30 cellular contexts compared by ENCODE assay signal in genomic region chr5:136115183-136115865, GRCh38.
"Had no signal": no experiment of that assay in that cellular context is flagged by ENCODE, and none has a peak within 500 bp of the region (broad histone marks: within the 10 kb centered on the region; RNA-seq: fewer than 3 reads in every experiment).

No MANE protein-coding gene starts in this region.

- H3K36me3 ChIP-seq: adrenal gland, esophagus muscularis mucosa, left ventricle myocardium inferior, pancreas, prostate gland, sigmoid colon, tibial nerve had no signal

- H3K36me3 Mint-ChIP-seq: activated CD4-positive, alpha-beta memory T cell treated with anti-CD3 and anti-CD28 coated beads for 36 hours; activated naive CD4-positive, alpha-beta T cell treated with anti-CD3 and anti-CD28 coated beads, Interleukin-2, amount 50 U/mL, for 24 hours; brain; mesothelial cell of epicardium; naive B cell; stimulated activated memory B cell treated with anti-CD40 and anti-IgM and Interleukin-4, amounts not matched to agents 10 μg/mL and 1 μg/mL and 100 μg/mL, for 72 hours had no signal

- H3K4me2 ChIP-seq: SK-N-SH had no signal

- H3K4me1 Mint-ChIP-seq: activated CD4-positive, alpha-beta T cell treated with anti-CD3 and anti-CD28 coated beads, Interleukin-2, amount 10 ng/mL, durations not matched to agents 24 days and 14 days; activated naive CD4-positive, alpha-beta T cell treated with anti-CD3 and anti-CD28 coated beads, Interleukin-2, amount 50 U/mL, for 24 hours; brain; naive B cell; neural crest cell; stimulated activated memory B cell treated with anti-CD40 and anti-IgM and Interleukin-4, amounts not matched to agents 10 μg/mL and 1 μg/mL and 100 μg/mL, for 72 hours had no signal

- H3K27ac Mint-ChIP-seq: activated CD4-positive, alpha-beta memory T cell treated with anti-CD3 and anti-CD28 coated beads for 36 hours; activated CD4-positive, alpha-beta T cell treated with anti-CD3 and anti-CD28 coated beads, Interleukin-2, amount 10 ng/mL, durations not matched to agents 24 days and 14 days; activated naive CD4-positive, alpha-beta T cell treated with anti-CD3 and anti-CD28 coated beads, Interleukin-2, amount 50 U/mL, for 24 hours; activated T-helper 1 cell treated with anti-CD3 and anti-CD28 coated beads, Interleukin-12 subunit alpha, Interleukin-12 subunit beta, Interleukin-2, Interleukin-4 antibody, amounts not matched to agents 30 ng/mL and 10 ng/mL and 1 ng/mL, durations not matched to agents 14 hours and 24 hours and 36 hours; brain; effector memory CD8-positive, alpha-beta T cell; mesothelial cell of epicardium; naive B cell; stimulated activated memory B cell treated with anti-CD40 and anti-IgM and Interleukin-4, amounts not matched to agents 10 μg/mL and 1 μg/mL and 100 μg/mL, for 72 hours; T-helper 1 cell treated with Interleukin-12 subunit alpha and Interleukin-12 subunit beta and Interleukin-4 antibody, amounts not matched to agents 30 μg/mL and 1 μg/mL, for 36 hours had no signal

- ATAC-seq: effector memory CD8-positive, alpha-beta T cell; pancreas; stimulated activated memory B cell treated with anti-CD40 and anti-IgM and Interleukin-4, amounts not matched to agents 10 μg/mL and 1 μg/mL and 100 μg/mL, for 72 hours had no signal

- H3K4me3 ChIP-seq: adrenal gland, esophagus muscularis mucosa, left ventricle myocardium inferior, pancreas, prostate gland, sigmoid colon, tibial nerve had no signal

- H3K4me1 ChIP-seq: adrenal gland, esophagus muscularis mucosa, left ventricle myocardium inferior, pancreas, prostate gland, sigmoid colon, tibial nerve had no signal

- H3K27me3 ChIP-seq: adrenal gland, esophagus muscularis mucosa, pancreas, sigmoid colon, tibial nerve had no signal

- H3K9ac ChIP-seq: SK-N-SH had no signal

- H3K4me3 Mint-ChIP-seq: activated CD4-positive, alpha-beta memory T cell treated with anti-CD3 and anti-CD28 coated beads for 36 hours; activated CD4-positive, alpha-beta T cell treated with anti-CD3 and anti-CD28 coated beads, Interleukin-2, amount 10 ng/mL, durations not matched to agents 24 days and 14 days; activated naive CD4-positive, alpha-beta T cell treated with anti-CD3 and anti-CD28 coated beads, Interleukin-2, amount 50 U/mL, for 24 hours; activated T-helper 1 cell treated with anti-CD3 and anti-CD28 coated beads, Interleukin-12 subunit alpha, Interleukin-12 subunit beta, Interleukin-2, Interleukin-4 antibody, amounts not matched to agents 30 ng/mL and 10 ng/mL and 1 ng/mL, durations not matched to agents 14 hours and 24 hours and 36 hours; brain; effector memory CD8-positive, alpha-beta T cell; mesothelial cell of epicardium; naive B cell; neural crest cell; stimulated activated memory B cell treated with anti-CD40 and anti-IgM and Interleukin-4, amounts not matched to agents 10 μg/mL and 1 μg/mL and 100 μg/mL, for 72 hours; T-helper 1 cell treated with Interleukin-12 subunit alpha and Interleukin-12 subunit beta and Interleukin-4 antibody, amounts not matched to agents 30 μg/mL and 1 μg/mL, for 36 hours had no signal

- H3K9me3 ChIP-seq: adrenal gland, esophagus muscularis mucosa, left ventricle myocardium inferior, pancreas, prostate gland, sigmoid colon, SK-N-SH, tibial nerve had no signal

- H3K9me3 Mint-ChIP-seq: activated CD4-positive, alpha-beta memory T cell treated with anti-CD3 and anti-CD28 coated beads for 36 hours; activated CD4-positive, alpha-beta T cell treated with anti-CD3 and anti-CD28 coated beads, Interleukin-2, amount 10 ng/mL, durations not matched to agents 24 days and 14 days; activated naive CD4-positive, alpha-beta T cell treated with anti-CD3 and anti-CD28 coated beads, Interleukin-2, amount 50 U/mL, for 24 hours; activated T-helper 1 cell treated with anti-CD3 and anti-CD28 coated beads, Interleukin-12 subunit alpha, Interleukin-12 subunit beta, Interleukin-2, Interleukin-4 antibody, amounts not matched to agents 30 ng/mL and 10 ng/mL and 1 ng/mL, durations not matched to agents 14 hours and 24 hours and 36 hours; effector memory CD8-positive, alpha-beta T cell; mesothelial cell of epicardium; neural crest cell; stimulated activated memory B cell treated with anti-CD40 and anti-IgM and Interleukin-4, amounts not matched to agents 10 μg/mL and 1 μg/mL and 100 μg/mL, for 72 hours; T-helper 1 cell treated with Interleukin-12 subunit alpha and Interleukin-12 subunit beta and Interleukin-4 antibody, amounts not matched to agents 30 μg/mL and 1 μg/mL, for 36 hours had no signal

- H3K27ac ChIP-seq: adrenal gland, esophagus muscularis mucosa, left ventricle myocardium inferior, pancreas, prostate gland, sigmoid colon, tibial nerve, VCaP had no signal

- DNase-seq: activated CD4-positive, alpha-beta memory T cell treated with anti-CD3 and anti-CD28 coated beads for 36 hours; activated CD4-positive, alpha-beta T cell treated with anti-CD3 and anti-CD28 coated beads, Interleukin-2, amount 10 ng/mL, durations not matched to agents 24 days and 14 days; activated gamma-delta T cell treated with Interleukin-2 at 50 U/mL for 16 hours; adrenal gland; aorta; caudate nucleus; cortex of kidney; effector memory CD8-positive, alpha-beta T cell; left ventricle myocardium inferior; naive B cell; nucleus accumbens; pancreas; retina; sigmoid colon; SK-N-SH; small intestine; stimulated activated CD4-positive, alpha-beta T cell treated with anti-CD3 and anti-CD28 coated beads, Interleukin-4, amount 100 ng/mL, for 24 hours; SW 1271; T-helper 9 cell had no signal
